ENCODE assay signal across 9 cellular contexts in the genomic region with DNA sequence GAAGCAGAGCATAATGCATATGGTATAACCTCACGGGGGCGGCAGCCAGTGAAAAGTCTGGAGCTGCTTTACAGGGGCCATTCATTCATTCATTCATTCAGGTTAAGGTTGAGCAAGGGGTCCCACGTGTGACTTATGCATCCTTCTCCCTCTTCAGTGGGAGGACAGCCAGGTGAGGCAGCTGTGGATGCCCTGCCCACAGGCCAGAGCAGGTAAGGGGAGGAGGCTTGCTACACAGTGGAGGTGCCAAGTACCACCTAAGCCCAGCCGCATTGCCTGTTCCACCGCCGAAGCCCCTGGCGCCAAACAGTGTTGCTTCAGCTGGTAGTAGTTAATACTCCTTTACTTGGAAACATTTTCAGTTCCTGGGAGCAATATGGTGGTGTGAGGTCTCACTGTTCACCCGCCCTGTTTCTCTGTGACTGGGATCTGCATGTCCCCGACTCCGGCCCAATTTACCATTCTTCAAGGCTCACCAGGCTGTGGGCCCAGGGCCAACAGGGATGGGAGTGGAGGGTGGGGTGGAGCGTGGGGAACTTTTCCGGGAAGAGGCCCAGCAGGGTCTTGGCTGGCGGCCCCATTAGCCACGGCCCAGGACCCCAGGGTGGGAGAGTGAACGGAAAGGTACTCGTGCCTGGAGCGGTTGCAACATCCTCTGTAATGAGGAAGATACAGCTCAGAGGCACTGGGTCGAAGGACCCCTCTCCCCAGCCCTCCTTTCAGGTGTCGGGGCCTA. TPM values are rescaled to one million over a fixed set of nuclear protein-coding genes. Genes with fewer than 3 reads are reported as not detected.
A peak's percentile ranks its signal among the peaks of the same experiment; 100 is the strongest.
DNase-seq lines count a peak whose midpoint lies in the region; ATAC-seq, FAIRE-seq and TF ChIP-seq lines count a peak whose summit lies in the region.
"Had no signal": no experiment of that assay in that cellular context is flagged by ENCODE, and none has a peak within 500 bp of the region (broad histone marks: within the 10 kb centered on the region; RNA-seq: fewer than 3 reads in every experiment).

No MANE protein-coding gene starts in this region.

- no peak overlapping the region for H3K27ac ChIP-seq in neural cell (ENCODE audit: low read length)

- H3K4me3 ChIP-seq in foreskin fibroblast (ENCODE audit: low read depth in 1 of 2, low read length in 2 of 2): peak overlapping the region; percentile 68
- H3K4me3 ChIP-seq in neural cell (ENCODE audit: low read length): peak overlapping the region; percentile 63

- no peaks in the 10 kb centered on the region for H3K9me2 ChIP-seq in neural cell (ENCODE audit: insufficient read depth, low read length)

- no peaks in the 10 kb centered on the region for H3K9me3 Mint-ChIP-seq in stimulated activated naive CD8-positive, alpha-beta T cell treated with anti-CD3 and anti-CD28 coated beads, Interleukin-15, amount 100 ng/mL, for 72 hours

- H3K4me3 Mint-ChIP-seq in stimulated activated naive CD8-positive, alpha-beta T cell treated with anti-CD3 and anti-CD28 coated beads, Interleukin-15, amount 100 ng/mL, for 72 hours: peak overlapping the region; percentile 53 to 68

- no peaks in the 10 kb centered on the region for H3K9me3 ChIP-seq in neural cell (ENCODE audit: low read length)

- no peak for DNase-seq in stimulated activated naive CD8-positive, alpha-beta T cell treated with anti-CD3 and anti-CD28 coated beads, Interleukin-15, amount 100 ng/mL, for 72 hours
- DNase-seq in stimulated activated naive CD8-positive, alpha-beta T cell treated with anti-CD3 and anti-CD28 coated beads, Interleukin-15, Interleukin-2, amounts not matched to agents 100 U/mL and 50 U/mL, for 24 hours: no peak
- peak in 1 of 2 donors; percentile 33 for DNase-seq in foreskin fibroblast
- DNase-seq in GM12892 (ENCODE audit: insufficient read length): no peak
- DNase-seq in NK-92 (lab: John Stamatoyannopoulos, UW; ENCODE audit: unreplicated experiment): no peak
- no peak for DNase-seq in occipital lobe (lab: John Stamatoyannopoulos, UW)
- DNase-seq: CD4-positive, CD25-positive, alpha-beta regulatory T cell had no signal

- TF ChIP-seq CTCF in foreskin fibroblast (IDR thresholded peaks at IDR 0.05; ENCODE audit: low read depth, low read length) (no peak), neural cell (IDR thresholded peaks at IDR 0.05; ENCODE audit: poor library complexity, severe bottlenecking) (no peak)

- H4K20me1 ChIP-seq in neural cell (ENCODE audit: insufficient read depth): no peaks in the 10 kb centered on the region

- H3K27ac Mint-ChIP-seq in stimulated activated naive CD8-positive, alpha-beta T cell treated with anti-CD3 and anti-CD28 coated beads, Interleukin-15, amount 100 ng/mL, for 72 hours: no peak overlapping the region
- H3K27ac Mint-ChIP-seq: CD4-positive, CD25-positive, alpha-beta regulatory T cell had no signal

- no peak overlapping the region for H2AFZ ChIP-seq in neural cell (ENCODE audit: low read depth, low read length)

- TF ChIP-seq POLR2A in GM12892 (IDR thresholded peaks at IDR 0.05; ENCODE audit: low read depth, low read length): no peak

- FAIRE-seq in GM12892 (lab: Jason Lieb, UNC): no peak

- no peak overlapping the region for H3K9ac ChIP-seq in neural cell (ENCODE audit: low read length)

- no peaks in the 10 kb centered on the region for H3F3A ChIP-seq in neural cell (ENCODE audit: insufficient read depth, low read length, poor library complexity, severe bottlenecking)

- H3K4me2 ChIP-seq in neural cell (ENCODE audit: low read length): no peak overlapping the region

- no peaks in the 10 kb centered on the region for H3K36me3 ChIP-seq in neural cell (ENCODE audit: insufficient read depth, low read length)

- no peak for TF ChIP-seq EP300 in neural cell (conservative IDR thresholded peaks at IDR 0.05; ENCODE audit: poor library complexity, severe bottlenecking)

- peaks cover 20% of the 10 kb centered on the region for H3K4me1 Mint-ChIP-seq in stimulated activated naive CD8-positive, alpha-beta T cell treated with anti-CD3 and anti-CD28 coated beads, Interleukin-15, amount 100 ng/mL, for 72 hours

- TF ChIP-seq RAD21 in neural cell (conservative IDR thresholded peaks at IDR 0.05): no peak

- H3K27me3 Mint-ChIP-seq in stimulated activated naive CD8-positive, alpha-beta T cell treated with anti-CD3 and anti-CD28 coated beads, Interleukin-15, amount 100 ng/mL, for 72 hours: peaks cover 70% of the 10 kb centered on the region

- peaks cover 59% of the 10 kb centered on the region for H3K27me3 ChIP-seq in neural cell (ENCODE audit: insufficient read depth, low read depth, low read length)

- no peaks in the 10 kb centered on the region for H3K79me2 ChIP-seq in neural cell (replicated peaks; ENCODE audit: insufficient read depth, low read length)

- no peak for ATAC-seq in stimulated activated naive CD8-positive, alpha-beta T cell treated with anti-CD3 and anti-CD28 coated beads, Interleukin-15, amount 100 ng/mL, for 72 hours
- ATAC-seq in stimulated activated naive CD8-positive, alpha-beta T cell treated with anti-CD3 and anti-CD28 coated beads, Interleukin-15, Interleukin-2, amounts not matched to agents 100 U/mL and 50 U/mL, for 24 hours: no peak
- no peak for ATAC-seq in GM18858 (IDR thresholded peaks at IDR 0.05; ENCODE audit: unreplicated experiment)

TF ChIP-seq in neural cell, 6 proteins besides CTCF, POLR2A, EP300 and RAD21:
- TF ChIP-seq SMC3 (conservative IDR thresholded peaks at IDR 0.05; ENCODE audit: poor library complexity) (no peak), TAF1 (IDR thresholded peaks at IDR 0.05; ENCODE audit: low read depth) (no peak), EZH2 (IDR thresholded peaks at IDR 0.05; ENCODE audit: borderline replicate concordance, insufficient read depth, low read length, poor library complexity, severe bottlenecking) (no peak), POLR2AphosphoS5 (IDR thresholded peaks at IDR 0.05) (no peak), MXI1 (conservative IDR thresholded peaks at IDR 0.05; ENCODE audit: poor library complexity, severe bottlenecking) (no peak)
- TF ChIP-seq, protein P1, sequence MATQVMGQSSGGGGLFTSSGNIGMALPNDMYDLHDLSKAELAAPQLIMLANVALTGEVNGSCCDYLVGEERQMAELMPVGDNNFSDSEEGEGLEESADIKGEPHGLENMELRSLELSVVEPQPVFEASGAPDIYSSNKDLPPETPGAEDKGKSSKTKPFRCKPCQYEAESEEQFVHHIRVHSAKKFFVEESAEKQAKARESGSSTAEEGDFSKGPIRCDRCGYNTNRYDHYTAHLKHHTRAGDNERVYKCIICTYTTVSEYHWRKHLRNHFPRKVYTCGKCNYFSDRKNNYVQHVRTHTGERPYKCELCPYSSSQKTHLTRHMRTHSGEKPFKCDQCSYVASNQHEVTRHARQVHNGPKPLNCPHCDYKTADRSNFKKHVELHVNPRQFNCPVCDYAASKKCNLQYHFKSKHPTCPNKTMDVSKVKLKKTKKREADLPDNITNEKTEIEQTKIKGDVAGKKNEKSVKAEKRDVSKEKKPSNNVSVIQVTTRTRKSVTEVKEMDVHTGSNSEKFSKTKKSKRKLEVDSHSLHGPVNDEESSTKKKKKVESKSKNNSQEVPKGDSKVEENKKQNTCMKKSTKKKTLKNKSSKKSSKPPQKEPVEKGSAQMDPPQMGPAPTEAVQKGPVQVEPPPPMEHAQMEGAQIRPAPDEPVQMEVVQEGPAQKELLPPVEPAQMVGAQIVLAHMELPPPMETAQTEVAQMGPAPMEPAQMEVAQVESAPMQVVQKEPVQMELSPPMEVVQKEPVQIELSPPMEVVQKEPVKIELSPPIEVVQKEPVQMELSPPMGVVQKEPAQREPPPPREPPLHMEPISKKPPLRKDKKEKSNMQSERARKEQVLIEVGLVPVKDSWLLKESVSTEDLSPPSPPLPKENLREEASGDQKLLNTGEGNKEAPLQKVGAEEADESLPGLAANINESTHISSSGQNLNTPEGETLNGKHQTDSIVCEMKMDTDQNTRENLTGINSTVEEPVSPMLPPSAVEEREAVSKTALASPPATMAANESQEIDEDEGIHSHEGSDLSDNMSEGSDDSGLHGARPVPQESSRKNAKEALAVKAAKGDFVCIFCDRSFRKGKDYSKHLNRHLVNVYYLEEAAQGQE (IDR thresholded peaks at IDR 0.05; ENCODE audit: borderline replicate concordance): no peak

RNA-seq across cellular contexts. Expression of a gene that starts 0.7 kb away (rescaled TPM):
- 0.07 and 0.20 TPM in 2 replicates for polyA plus RNA-seq in neural cell
- not detected in 2 replicates for polyA minus RNA-seq in neural cell
- not detected for polyA plus RNA-seq in GM12892 (2012; ENCODE audit: missing spikeins)
- 1.2 TPM for total RNA-seq in occipital lobe
- total RNA-seq: CD4-positive, CD25-positive, alpha-beta regulatory T cell had no signal
- polyA plus RNA-seq: CD4-positive, CD25-positive, alpha-beta regulatory T cell had no signal
